13 cellular contexts compared by ENCODE assay signal in genomic region chr13:111854403-111854802, GRCh38.
"Had no signal": no experiment of that assay in that cellular context is flagged by ENCODE, and none has a peak within 500 bp of the region (broad histone marks: within the 10 kb centered on the region; RNA-seq: fewer than 3 reads in every experiment).

No MANE protein-coding gene starts in this region.

- H3K4me3 Mint-ChIP-seq: activated naive CD4-positive, alpha-beta T cell treated with anti-CD3 and anti-CD28 coated beads, Interleukin-2, amount 10 ng/mL, durations not matched to agents 7 days and 5 days; activated T-cell treated with anti-CD3 and anti-CD28 coated beads, Interleukin-2, amount 50 U/mL, for 24 hours had no signal

- H3K27ac ChIP-seq: dorsolateral prefrontal cortex, stomach, testis, upper lobe of right lung, VCaP had no signal

- H3K36me3 ChIP-seq: stomach, upper lobe of right lung had no signal

- H3K4me1 ChIP-seq: stomach, testis, upper lobe of right lung had no signal

- H3K27me3 ChIP-seq: testis had no signal

- H3K27ac Mint-ChIP-seq: activated naive CD4-positive, alpha-beta T cell treated with anti-CD3 and anti-CD28 coated beads, Interleukin-2, amount 10 ng/mL, durations not matched to agents 7 days and 5 days; activated T-cell treated with anti-CD3 and anti-CD28 coated beads, Interleukin-2, amount 50 U/mL, for 24 hours had no signal

- DNase-seq: activated CD4-positive, alpha-beta T cell treated with anti-CD3 and anti-CD28 coated beads for 1 hour; activated CD4-positive, alpha-beta T cell treated with anti-CD3 and anti-CD28 coated beads, Interleukin-2, amount 50 U/mL, for 4 hours; activated naive CD4-positive, alpha-beta T cell treated with anti-CD3 and anti-CD28 coated beads, Interleukin-2, amount 10 ng/mL, durations not matched to agents 7 days and 5 days; activated T-cell treated with anti-CD3 and anti-CD28 coated beads, Interleukin-2, amount 50 U/mL, for 24 hours; dorsolateral prefrontal cortex; mammary epithelial cell; stimulated activated CD4-positive, alpha-beta T cell treated with anti-CD3 and anti-CD28 coated beads, Interleukin-12 subunit alpha, Interleukin-12 subunit beta, amount 100 ng/mL, for 4 hours; stimulated activated CD4-positive, alpha-beta T cell treated with anti-CD3 and anti-CD28 coated beads, Interleukin-2, amount 100 ng/mL, for 24 hours; stomach; testis; upper lobe of right lung had no signal

- ATAC-seq: left lobe of liver, upper lobe of right lung had no signal

- H3K27me3 Mint-ChIP-seq: activated naive CD4-positive, alpha-beta T cell treated with anti-CD3 and anti-CD28 coated beads, Interleukin-2, amount 10 ng/mL, durations not matched to agents 7 days and 5 days had no signal

- H3K4me1 Mint-ChIP-seq: activated naive CD4-positive, alpha-beta T cell treated with anti-CD3 and anti-CD28 coated beads, Interleukin-2, amount 10 ng/mL, durations not matched to agents 7 days and 5 days had no signal

- H3K9me3 Mint-ChIP-seq: activated T-cell treated with anti-CD3 and anti-CD28 coated beads, Interleukin-2, amount 50 U/mL, for 24 hours had no signal

- H3K36me3 Mint-ChIP-seq: activated naive CD4-positive, alpha-beta T cell treated with anti-CD3 and anti-CD28 coated beads, Interleukin-2, amount 10 ng/mL, durations not matched to agents 7 days and 5 days had no signal

- H3K9me3 ChIP-seq: stomach, testis, upper lobe of right lung had no signal

- H3K4me3 ChIP-seq: dorsolateral prefrontal cortex, stomach, testis, upper lobe of right lung had no signal
